In the genomic region with DNA sequence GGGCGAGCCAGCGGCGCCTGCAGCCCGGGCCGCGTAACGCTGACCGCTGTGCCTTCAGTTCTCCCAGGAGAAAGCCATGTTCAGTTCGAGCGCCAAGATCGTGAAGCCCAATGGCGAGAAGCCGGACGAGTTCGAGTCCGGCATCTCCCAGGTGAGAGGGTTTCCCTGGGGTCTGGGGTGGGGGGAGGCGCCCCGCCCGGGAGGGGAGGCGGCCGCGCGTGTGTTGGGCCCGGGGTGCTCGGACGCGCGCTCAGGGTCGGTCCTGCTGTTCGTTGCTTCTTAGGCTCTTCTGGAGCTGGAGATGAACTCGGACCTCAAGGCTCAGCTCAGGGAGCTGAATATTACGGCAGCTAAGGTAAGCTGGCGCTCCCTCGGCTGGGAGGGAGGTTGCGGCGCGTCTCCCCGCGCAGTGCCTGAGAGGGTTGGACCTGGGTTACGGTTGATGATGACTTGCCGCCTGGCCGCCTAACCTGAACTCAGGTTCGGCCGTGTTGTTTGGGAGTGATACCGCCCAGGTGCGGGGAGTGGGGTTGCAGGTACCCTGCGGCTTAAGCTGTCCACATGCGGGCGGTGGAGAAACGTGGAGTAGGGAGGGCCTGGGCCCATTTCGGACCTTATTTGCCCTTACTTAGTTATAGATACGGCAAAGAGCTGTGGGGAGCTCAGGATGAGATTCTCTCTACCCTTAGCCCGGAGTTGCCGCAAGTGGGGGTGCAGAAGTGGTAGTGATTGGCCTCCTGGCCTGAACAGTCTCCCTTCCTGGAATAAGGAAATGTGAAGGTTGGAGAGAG, we compare ENCODE assay signal across 1 cellular context.
TF ChIP-seq lines count a peak whose summit lies in the region.

No MANE protein-coding gene starts in this region.

TF ChIP-seq in HepG2, 621 proteins besides CTCF, POLR2A, EP300 and RAD21 (continued from another document and continues in another):
- TF ChIP-seq, protein P1, sequence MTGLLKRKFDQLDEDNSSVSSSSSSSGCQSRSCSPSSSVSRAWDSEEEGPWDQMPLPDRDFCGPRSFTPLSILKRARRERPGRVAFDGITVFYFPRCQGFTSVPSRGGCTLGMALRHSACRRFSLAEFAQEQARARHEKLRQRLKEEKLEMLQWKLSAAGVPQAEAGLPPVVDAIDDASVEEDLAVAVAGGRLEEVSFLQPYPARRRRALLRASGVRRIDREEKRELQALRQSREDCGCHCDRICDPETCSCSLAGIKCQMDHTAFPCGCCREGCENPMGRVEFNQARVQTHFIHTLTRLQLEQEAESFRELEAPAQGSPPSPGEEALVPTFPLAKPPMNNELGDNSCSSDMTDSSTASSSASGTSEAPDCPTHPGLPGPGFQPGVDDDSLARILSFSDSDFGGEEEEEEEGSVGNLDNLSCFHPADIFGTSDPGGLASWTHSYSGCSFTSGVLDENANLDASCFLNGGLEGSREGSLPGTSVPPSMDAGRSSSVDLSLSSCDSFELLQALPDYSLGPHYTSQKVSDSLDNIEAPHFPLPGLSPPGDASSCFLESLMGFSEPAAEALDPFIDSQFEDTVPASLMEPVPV (CRISPR knock-in tag; IDR thresholded peaks at IDR 0.05), result 0 out of 2 replicates have a peak, but pooled peaks have one; percentile 6
- no peak for TF ChIP-seq ZSCAN25 (CRISPR knock-in tag; IDR thresholded peaks at IDR 0.05)
- TF ChIP-seq ETV6 (CRISPR knock-in tag; conservative IDR thresholded peaks at IDR 0.05), result 0 out of 2 replicates have a peak, but pooled peaks have one; percentile 79
- TF ChIP-seq, protein P2, sequence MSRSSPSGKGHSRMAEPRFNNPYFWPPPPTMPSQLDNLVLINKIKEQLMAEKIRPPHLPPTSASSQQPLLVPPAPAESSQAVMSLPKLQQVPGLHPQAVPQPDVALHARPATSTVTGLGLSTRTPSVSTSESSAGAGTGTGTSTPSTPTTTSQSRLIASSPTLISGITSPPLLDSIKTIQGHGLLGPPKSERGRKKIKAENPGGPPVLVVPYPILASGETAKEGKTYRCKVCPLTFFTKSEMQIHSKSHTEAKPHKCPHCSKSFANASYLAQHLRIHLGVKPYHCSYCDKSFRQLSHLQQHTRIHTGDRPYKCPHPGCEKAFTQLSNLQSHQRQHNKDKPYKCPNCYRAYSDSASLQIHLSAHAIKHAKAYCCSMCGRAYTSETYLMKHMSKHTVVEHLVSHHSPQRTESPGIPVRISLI (CRISPR knock-in tag; IDR thresholded peaks at IDR 0.05; ENCODE audit: borderline replicate concordance), result 0 out of 2 replicates have a peak, but pooled peaks have one; percentile 12
- no peak for TF ChIP-seq ZNF709 (CRISPR knock-in tag; IDR thresholded peaks at IDR 0.05)
- TF ChIP-seq ZNF333 (CRISPR knock-in tag; IDR thresholded peaks at IDR 0.05; ENCODE audit: borderline replicate concordance), result no peak; the same call in 1 of the 2 replicates
- no peak for TF ChIP-seq RCOR2 (CRISPR knock-in tag; IDR thresholded peaks at IDR 0.05)
- TF ChIP-seq NR2F6 (IDR thresholded peaks at IDR 0.05), result no peak
- TF ChIP-seq NR2F6 (CRISPR knock-in tag; IDR thresholded peaks at IDR 0.05), result no peak
- TF ChIP-seq ZSCAN12 (CRISPR knock-in tag; IDR thresholded peaks at IDR 0.05), result no peak
- no peak for TF ChIP-seq IKZF1 (IDR thresholded peaks at IDR 0.05)
- no peak; the same call in 1 of the 2 replicates for TF ChIP-seq PAWR (CRISPR knock-in tag; IDR thresholded peaks at IDR 0.05; ENCODE audit: borderline replicate concordance)
- no peak for TF ChIP-seq ATF7 (IDR thresholded peaks at IDR 0.05)
- TF ChIP-seq ATF7 (CRISPR knock-in tag; IDR thresholded peaks at IDR 0.05), result no peak; the same call in 1 of the 2 replicates
- TF ChIP-seq AHR (CRISPR knock-in tag; IDR thresholded peaks at IDR 0.05), result no peak
- TF ChIP-seq MEIS1 (CRISPR knock-in tag; IDR thresholded peaks at IDR 0.05; ENCODE audit: borderline replicate concordance), result no peak
- TF ChIP-seq GZF1 (CRISPR knock-in tag; IDR thresholded peaks at IDR 0.05), result no peak
- TF ChIP-seq CENPX (CRISPR knock-in tag; IDR thresholded peaks at IDR 0.05), result no peak
- no peak; the same call in 1 of the 2 replicates for TF ChIP-seq REXO4 (CRISPR knock-in tag; IDR thresholded peaks at IDR 0.05; ENCODE audit: borderline replicate concordance)
- TF ChIP-seq, protein P3, sequence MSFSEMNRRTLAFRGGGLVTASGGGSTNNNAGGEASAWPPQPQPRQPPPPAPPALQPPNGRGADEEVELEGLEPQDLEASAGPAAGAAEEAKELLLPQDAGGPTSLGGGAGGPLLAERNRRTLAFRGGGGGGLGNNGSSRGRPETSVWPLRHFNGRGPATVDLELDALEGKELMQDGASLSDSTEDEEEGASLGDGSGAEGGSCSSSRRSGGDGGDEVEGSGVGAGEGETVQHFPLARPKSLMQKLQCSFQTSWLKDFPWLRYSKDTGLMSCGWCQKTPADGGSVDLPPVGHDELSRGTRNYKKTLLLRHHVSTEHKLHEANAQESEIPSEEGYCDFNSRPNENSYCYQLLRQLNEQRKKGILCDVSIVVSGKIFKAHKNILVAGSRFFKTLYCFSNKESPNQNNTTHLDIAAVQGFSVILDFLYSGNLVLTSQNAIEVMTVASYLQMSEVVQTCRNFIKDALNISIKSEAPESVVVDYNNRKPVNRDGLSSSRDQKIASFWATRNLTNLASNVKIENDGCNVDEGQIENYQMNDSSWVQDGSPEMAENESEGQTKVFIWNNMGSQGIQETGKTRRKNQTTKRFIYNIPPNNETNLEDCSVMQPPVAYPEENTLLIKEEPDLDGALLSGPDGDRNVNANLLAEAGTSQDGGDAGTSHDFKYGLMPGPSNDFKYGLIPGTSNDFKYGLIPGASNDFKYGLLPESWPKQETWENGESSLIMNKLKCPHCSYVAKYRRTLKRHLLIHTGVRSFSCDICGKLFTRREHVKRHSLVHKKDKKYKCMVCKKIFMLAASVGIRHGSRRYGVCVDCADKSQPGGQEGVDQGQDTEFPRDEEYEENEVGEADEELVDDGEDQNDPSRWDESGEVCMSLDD (CRISPR knock-in tag; IDR thresholded peaks at IDR 0.05; ENCODE audit: borderline replicate concordance), result no peak; the same call in 1 of the 2 replicates
- TF ChIP-seq ZMYM4 (CRISPR knock-in tag; IDR thresholded peaks at IDR 0.05), result no peak
- no peak for TF ChIP-seq SYNCRIP (IDR thresholded peaks at IDR 0.05; ENCODE audit: insufficient read depth, low read depth, low read length)
- TF ChIP-seq NCOA5 (CRISPR knock-in tag; IDR thresholded peaks at IDR 0.05), result no peak
- TF ChIP-seq ZNF598 (CRISPR knock-in tag; IDR thresholded peaks at IDR 0.05; ENCODE audit: borderline replicate concordance), result no peak
- TF ChIP-seq NR2F2 (IDR thresholded peaks at IDR 0.05; ENCODE audit: borderline replicate concordance, low read depth), result no peak; the same call in 1 of the 2 replicates
- TF ChIP-seq, protein P4, sequence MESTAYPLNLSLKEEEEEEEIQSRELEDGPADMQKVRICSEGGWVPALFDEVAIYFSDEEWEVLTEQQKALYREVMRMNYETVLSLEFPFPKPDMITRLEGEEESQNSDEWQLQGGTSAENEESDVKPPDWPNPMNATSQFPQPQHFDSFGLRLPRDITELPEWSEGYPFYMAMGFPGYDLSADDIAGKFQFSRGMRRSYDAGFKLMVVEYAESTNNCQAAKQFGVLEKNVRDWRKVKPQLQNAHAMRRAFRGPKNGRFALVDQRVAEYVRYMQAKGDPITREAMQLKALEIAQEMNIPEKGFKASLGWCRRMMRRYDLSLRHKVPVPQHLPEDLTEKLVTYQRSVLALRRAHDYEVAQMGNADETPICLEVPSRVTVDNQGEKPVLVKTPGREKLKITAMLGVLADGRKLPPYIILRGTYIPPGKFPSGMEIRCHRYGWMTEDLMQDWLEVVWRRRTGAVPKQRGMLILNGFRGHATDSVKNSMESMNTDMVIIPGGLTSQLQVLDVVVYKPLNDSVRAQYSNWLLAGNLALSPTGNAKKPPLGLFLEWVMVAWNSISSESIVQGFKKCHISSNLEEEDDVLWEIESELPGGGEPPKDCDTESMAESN (CRISPR knock-in tag; conservative IDR thresholded peaks at IDR 0.05), result no peak
- no peak for TF ChIP-seq KMT2B (CRISPR knock-in tag; IDR thresholded peaks at IDR 0.05)
- TF ChIP-seq ZNF777 (CRISPR knock-in tag; IDR thresholded peaks at IDR 0.05), result no peak
- peak; percentile 53 for TF ChIP-seq ZFX (CRISPR knock-in tag; IDR thresholded peaks at IDR 0.05; ENCODE audit: low read depth)
- TF ChIP-seq, protein P5, sequence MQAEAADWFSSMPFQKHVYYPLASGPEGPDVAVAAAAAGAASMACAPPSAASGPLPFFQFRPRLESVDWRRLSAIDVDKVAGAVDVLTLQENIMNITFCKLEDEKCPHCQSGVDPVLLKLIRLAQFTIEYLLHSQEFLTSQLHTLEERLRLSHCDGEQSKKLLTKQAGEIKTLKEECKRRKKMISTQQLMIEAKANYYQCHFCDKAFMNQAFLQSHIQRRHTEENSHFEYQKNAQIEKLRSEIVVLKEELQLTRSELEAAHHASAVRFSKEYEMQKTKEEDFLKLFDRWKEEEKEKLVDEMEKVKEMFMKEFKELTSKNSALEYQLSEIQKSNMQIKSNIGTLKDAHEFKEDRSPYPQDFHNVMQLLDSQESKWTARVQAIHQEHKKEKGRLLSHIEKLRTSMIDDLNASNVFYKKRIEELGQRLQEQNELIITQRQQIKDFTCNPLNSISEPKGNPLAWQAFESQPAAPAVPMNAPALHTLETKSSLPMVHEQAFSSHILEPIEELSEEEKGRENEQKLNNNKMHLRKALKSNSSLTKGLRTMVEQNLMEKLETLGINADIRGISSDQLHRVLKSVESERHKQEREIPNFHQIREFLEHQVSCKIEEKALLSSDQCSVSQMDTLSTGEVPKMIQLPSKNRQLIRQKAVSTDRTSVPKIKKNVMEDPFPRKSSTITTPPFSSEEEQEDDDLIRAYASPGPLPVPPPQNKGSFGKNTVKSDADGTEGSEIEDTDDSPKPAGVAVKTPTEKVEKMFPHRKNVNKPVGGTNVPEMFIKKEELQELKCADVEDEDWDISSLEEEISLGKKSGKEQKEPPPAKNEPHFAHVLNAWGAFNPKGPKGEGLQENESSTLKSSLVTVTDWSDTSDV (CRISPR knock-in tag; IDR thresholded peaks at IDR 0.05), result peak; percentile 63; the same call in 1 of the 2 replicates
- no peak for TF ChIP-seq HNRNPUL1 (IDR thresholded peaks at IDR 0.05; ENCODE audit: low read depth, low read length)
- TF ChIP-seq FOXJ3 (CRISPR knock-in tag; IDR thresholded peaks at IDR 0.05; ENCODE audit: borderline replicate concordance), result no peak
- TF ChIP-seq, protein P6, sequence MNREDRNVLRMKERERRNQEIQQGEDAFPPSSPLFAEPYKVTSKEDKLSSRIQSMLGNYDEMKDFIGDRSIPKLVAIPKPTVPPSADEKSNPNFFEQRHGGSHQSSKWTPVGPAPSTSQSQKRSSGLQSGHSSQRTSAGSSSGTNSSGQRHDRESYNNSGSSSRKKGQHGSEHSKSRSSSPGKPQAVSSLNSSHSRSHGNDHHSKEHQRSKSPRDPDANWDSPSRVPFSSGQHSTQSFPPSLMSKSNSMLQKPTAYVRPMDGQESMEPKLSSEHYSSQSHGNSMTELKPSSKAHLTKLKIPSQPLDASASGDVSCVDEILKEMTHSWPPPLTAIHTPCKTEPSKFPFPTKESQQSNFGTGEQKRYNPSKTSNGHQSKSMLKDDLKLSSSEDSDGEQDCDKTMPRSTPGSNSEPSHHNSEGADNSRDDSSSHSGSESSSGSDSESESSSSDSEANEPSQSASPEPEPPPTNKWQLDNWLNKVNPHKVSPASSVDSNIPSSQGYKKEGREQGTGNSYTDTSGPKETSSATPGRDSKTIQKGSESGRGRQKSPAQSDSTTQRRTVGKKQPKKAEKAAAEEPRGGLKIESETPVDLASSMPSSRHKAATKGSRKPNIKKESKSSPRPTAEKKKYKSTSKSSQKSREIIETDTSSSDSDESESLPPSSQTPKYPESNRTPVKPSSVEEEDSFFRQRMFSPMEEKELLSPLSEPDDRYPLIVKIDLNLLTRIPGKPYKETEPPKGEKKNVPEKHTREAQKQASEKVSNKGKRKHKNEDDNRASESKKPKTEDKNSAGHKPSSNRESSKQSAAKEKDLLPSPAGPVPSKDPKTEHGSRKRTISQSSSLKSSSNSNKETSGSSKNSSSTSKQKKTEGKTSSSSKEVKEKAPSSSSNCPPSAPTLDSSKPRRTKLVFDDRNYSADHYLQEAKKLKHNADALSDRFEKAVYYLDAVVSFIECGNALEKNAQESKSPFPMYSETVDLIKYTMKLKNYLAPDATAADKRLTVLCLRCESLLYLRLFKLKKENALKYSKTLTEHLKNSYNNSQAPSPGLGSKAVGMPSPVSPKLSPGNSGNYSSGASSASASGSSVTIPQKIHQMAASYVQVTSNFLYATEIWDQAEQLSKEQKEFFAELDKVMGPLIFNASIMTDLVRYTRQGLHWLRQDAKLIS (CRISPR knock-in tag; IDR thresholded peaks at IDR 0.05), result peak; percentile 75; the same call in 1 of the 2 replicates
- no peak for TF ChIP-seq ELF1 (CRISPR knock-in tag; IDR thresholded peaks at IDR 0.05)
- TF ChIP-seq, protein P7, sequence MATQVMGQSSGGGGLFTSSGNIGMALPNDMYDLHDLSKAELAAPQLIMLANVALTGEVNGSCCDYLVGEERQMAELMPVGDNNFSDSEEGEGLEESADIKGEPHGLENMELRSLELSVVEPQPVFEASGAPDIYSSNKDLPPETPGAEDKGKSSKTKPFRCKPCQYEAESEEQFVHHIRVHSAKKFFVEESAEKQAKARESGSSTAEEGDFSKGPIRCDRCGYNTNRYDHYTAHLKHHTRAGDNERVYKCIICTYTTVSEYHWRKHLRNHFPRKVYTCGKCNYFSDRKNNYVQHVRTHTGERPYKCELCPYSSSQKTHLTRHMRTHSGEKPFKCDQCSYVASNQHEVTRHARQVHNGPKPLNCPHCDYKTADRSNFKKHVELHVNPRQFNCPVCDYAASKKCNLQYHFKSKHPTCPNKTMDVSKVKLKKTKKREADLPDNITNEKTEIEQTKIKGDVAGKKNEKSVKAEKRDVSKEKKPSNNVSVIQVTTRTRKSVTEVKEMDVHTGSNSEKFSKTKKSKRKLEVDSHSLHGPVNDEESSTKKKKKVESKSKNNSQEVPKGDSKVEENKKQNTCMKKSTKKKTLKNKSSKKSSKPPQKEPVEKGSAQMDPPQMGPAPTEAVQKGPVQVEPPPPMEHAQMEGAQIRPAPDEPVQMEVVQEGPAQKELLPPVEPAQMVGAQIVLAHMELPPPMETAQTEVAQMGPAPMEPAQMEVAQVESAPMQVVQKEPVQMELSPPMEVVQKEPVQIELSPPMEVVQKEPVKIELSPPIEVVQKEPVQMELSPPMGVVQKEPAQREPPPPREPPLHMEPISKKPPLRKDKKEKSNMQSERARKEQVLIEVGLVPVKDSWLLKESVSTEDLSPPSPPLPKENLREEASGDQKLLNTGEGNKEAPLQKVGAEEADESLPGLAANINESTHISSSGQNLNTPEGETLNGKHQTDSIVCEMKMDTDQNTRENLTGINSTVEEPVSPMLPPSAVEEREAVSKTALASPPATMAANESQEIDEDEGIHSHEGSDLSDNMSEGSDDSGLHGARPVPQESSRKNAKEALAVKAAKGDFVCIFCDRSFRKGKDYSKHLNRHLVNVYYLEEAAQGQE (IDR thresholded peaks at IDR 0.05; ENCODE audit: borderline replicate concordance in 1 of 2, low read depth in 1 of 2, low read length in 2 of 2), result 0 out of 4 replicates have a peak, but pooled peaks of 1 of the 2 experiments have one; percentile 8
- TF ChIP-seq NR3C1 (CRISPR knock-in tag; IDR thresholded peaks at IDR 0.05), result no peak
- TF ChIP-seq, protein P8, sequence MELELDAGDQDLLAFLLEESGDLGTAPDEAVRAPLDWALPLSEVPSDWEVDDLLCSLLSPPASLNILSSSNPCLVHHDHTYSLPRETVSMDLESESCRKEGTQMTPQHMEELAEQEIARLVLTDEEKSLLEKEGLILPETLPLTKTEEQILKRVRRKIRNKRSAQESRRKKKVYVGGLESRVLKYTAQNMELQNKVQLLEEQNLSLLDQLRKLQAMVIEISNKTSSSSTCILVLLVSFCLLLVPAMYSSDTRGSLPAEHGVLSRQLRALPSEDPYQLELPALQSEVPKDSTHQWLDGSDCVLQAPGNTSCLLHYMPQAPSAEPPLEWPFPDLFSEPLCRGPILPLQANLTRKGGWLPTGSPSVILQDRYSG (CRISPR knock-in tag; IDR thresholded peaks at IDR 0.05), result no peak; the same call in 1 of the 2 replicates
- no peak for TF ChIP-seq ZEB1 (IDR thresholded peaks at IDR 0.05; ENCODE audit: insufficient replicate concordance, low read depth)
